In the genomic region with DNA sequence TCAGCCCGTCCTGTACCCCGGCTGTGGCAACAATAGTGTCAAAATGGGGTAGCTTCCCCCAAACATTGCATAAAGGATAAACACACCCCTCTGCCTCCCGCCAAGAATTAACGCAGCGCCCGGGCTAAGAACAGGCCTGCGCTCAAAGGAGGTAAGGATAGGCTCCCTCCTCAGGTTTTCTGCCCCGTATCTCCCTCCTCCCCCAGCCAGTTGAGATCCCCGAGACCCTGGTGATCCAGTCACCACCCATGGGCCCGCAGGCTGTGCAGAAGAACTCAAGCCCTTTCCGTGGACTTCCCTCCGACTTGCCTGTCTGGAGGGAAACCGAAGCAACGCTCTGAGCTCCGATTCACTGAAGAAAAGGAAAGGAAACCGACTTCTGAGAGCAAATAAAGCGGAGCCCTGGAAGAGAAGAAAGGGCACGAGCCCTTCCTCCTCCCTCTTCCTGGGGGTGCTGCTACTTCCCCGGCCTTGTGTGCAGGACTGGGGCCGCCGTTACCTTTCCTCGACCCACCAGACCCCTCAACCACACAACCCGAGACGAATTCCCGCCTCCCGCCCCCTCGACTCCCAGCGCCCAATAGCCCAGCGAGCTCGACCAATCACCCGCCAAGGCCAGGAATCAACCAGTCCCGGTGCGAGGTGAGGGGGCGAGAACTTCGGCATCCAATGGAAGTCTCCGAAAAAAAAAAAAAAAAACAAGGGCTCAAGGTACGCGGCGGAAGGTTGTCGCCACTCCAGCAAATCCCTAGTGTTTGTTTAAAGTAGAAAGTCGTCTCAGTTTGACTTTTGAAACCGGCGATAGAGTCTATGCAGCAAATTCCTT, we compare ENCODE assay signal across 8 cellular contexts. TPM values are rescaled to one million over a fixed set of nuclear protein-coding genes. Genes with fewer than 3 reads are reported as not detected.
DNase-seq lines count a peak whose midpoint lies in the region; ATAC-seq and TF ChIP-seq lines count a peak whose summit lies in the region.

A gene (minus strand): TSS at position 554 of the 826 bp plus-strand sequence. CDS start 1,989 bp downstream, outside the sequence.

- no peaks in the 10 kb centered on the region for H3K27me3 ChIP-seq in HUES48 (ENCODE audit: control insufficient read depth, insufficient read depth, low read length)
- H3K27me3 ChIP-seq in NT2/D1 (ENCODE audit: insufficient read depth, insufficient read length): no peaks in the 10 kb centered on the region

- H3K9ac ChIP-seq in HUES48 (ENCODE audit: low read depth, low read length) (peak within 1 kb of the TSS; percentile 94), NT2/D1 (ENCODE audit: insufficient read length, low read depth) (peak within 1 kb of the TSS; percentile 94)

- peak within 1 kb of the TSS; percentile 97 for H3K4me3 Mint-ChIP-seq in endothelial cell (ENCODE audit: unreplicated experiment)
- peak within 1 kb of the TSS; percentile 94 for H3K4me3 Mint-ChIP-seq in mesothelial cell of epicardium

- peak within 1 kb of the TSS; percentile 97 for H3K27ac ChIP-seq in HUES48 (ENCODE audit: low read depth, low read length)

- H3K27me3 Mint-ChIP-seq in endothelial cell (ENCODE audit: unreplicated experiment): no peaks in the 10 kb centered on the region
- no peaks in the 10 kb centered on the region for H3K27me3 Mint-ChIP-seq in mesothelial cell of epicardium (ENCODE audit: low read depth)

- H3K36me3 Mint-ChIP-seq in endothelial cell (ENCODE audit: low read depth, unreplicated experiment): no peaks in the 10 kb centered on the region
- no peaks in the 10 kb centered on the region for H3K36me3 Mint-ChIP-seq in mesothelial cell of epicardium

- peak; percentile 92 for ATAC-seq in GM21423 (IDR thresholded peaks at IDR 0.05; ENCODE audit: unreplicated experiment)

- no peak for TF ChIP-seq CTCF in endothelial cell (IDR thresholded peaks at IDR 0.05; ENCODE audit: unreplicated experiment)
- no peak for TF ChIP-seq CTCF in mesothelial cell of epicardium (IDR thresholded peaks at IDR 0.05; ENCODE audit: unreplicated experiment)

- peaks cover 15% of the 10 kb centered on the region for H3K4me1 Mint-ChIP-seq in endothelial cell (ENCODE audit: unreplicated experiment)
- H3K4me1 Mint-ChIP-seq in mesothelial cell of epicardium: peaks cover 26% of the 10 kb centered on the region

- no peaks in the 10 kb centered on the region for H3K9me3 ChIP-seq in HUES48 (ENCODE audit: control insufficient read depth, insufficient read depth, low read length)
- no peaks in the 10 kb centered on the region for H3K9me3 ChIP-seq in NT2/D1 (ENCODE audit: insufficient read depth, low read length)

- DNase-seq in Caki2 (ENCODE audit: low read depth) (peak; percentile 95), NT2/D1 (ENCODE audit: low read depth, low spot score) (peak; percentile 92), endothelial cell (ENCODE audit: low spot score) (peak; percentile 88), mesothelial cell of epicardium (ENCODE audit: low spot score in 2 of 2, unreplicated experiment in 2 of 2) (peak; percentile 78 to 85)
- DNase-seq in activated CD8-positive, alpha-beta memory T cell treated with anti-CD3 and anti-CD28 coated beads for 48 hours (ENCODE audit: low read depth in 2 of 3, low spot score in 2 of 3): peak; percentile 64 to 77 (median 74)
- peak; percentile 66 to 81 for DNase-seq in stimulated activated CD8-positive, alpha-beta memory T cell treated with anti-CD3 and anti-CD28 coated beads, Interleukin-15, amount 100 ng/mL, for 4 hours (ENCODE audit: low read depth in 2 of 2)

- in situ Hi-C loops in Caki2 (cut with HindIII; ENCODE audit: low pct_unique_long_range_greater_than_20kb, low sequenced_read_pairs): no loop called here

- H3K36me3 ChIP-seq in HUES48 (ENCODE audit: control insufficient read depth, insufficient read depth, low read length) (peaks cover 40% of the 10 kb centered on the region), NT2/D1 (ENCODE audit: insufficient read depth, insufficient read length, low read length) (peaks cover 43% of the 10 kb centered on the region)

- H3K27ac Mint-ChIP-seq in endothelial cell (ENCODE audit: unreplicated experiment): peak within 1 kb of the TSS; percentile 85
- H3K27ac Mint-ChIP-seq in mesothelial cell of epicardium: peak within 1 kb of the TSS; percentile 98

- H3K9me3 Mint-ChIP-seq in endothelial cell (ENCODE audit: unreplicated experiment): no peaks in the 10 kb centered on the region
- H3K9me3 Mint-ChIP-seq in mesothelial cell of epicardium: no peaks in the 10 kb centered on the region

- H3K4me1 ChIP-seq in HUES48 (ENCODE audit: control insufficient read depth, insufficient read depth, low read length): peaks cover 13% of the 10 kb centered on the region; the same call in 1 of the 2 replicates
- no peaks in the 10 kb centered on the region for H3K4me1 ChIP-seq in NT2/D1 (ENCODE audit: insufficient read depth, insufficient read length)

- H3K4me3 ChIP-seq in HUES48 (ENCODE audit: low read depth, low read length): peak within 1 kb of the TSS; percentile 94
- peak within 1 kb of the TSS; percentile 90 for H3K4me3 ChIP-seq in NT2/D1 (ENCODE audit: insufficient read length, low read depth)

RNA-seq across cellular contexts. Expression of the gene that starts here (rescaled TPM):
- total RNA-seq in Caki2 (2014; rRNA removed; shearing (Covaris generic); ENCODE audit: low replicate concordance): 6.2 and 22.3 TPM in 2 replicates
- 5.2 TPM for total RNA-seq in endothelial cell (ENCODE audit: unreplicated experiment)
- total RNA-seq in mesothelial cell of epicardium: 12.3 to 13.3 TPM (median 12.8 TPM) in 3 replicates

Comparison
In these comparisons a context has a peak if more than half of its experiments do, and no peak if none do; other contexts are left out.
1. Peak in every context shown above with its lines: DNase-seq, ATAC-seq, H3K4me3 ChIP-seq and H3K27ac ChIP-seq.